15 cellular contexts compared by ENCODE assay signal in genomic region chr5:1500411-1501091, GRCh38. TPM values are rescaled to one million over a fixed set of nuclear protein-coding genes. Genes with fewer than 3 reads are reported as not detected.
A peak's percentile ranks its signal among the peaks of the same experiment; 100 is the strongest.
DNase-seq lines count a peak whose midpoint lies in the region; ATAC-seq and TF ChIP-seq lines count a peak whose summit lies in the region.
"Had no signal": no experiment of that assay in that cellular context is flagged by ENCODE, and none has a peak within 500 bp of the region (broad histone marks: within the 10 kb centered on the region; RNA-seq: fewer than 3 reads in every experiment).

No MANE protein-coding gene starts in this region.

- no peaks in the 10 kb centered on the region for H3K9me3 Mint-ChIP-seq in stimulated activated memory B cell treated with anti-CD40 and anti-IgM and Interleukin-4, amounts not matched to agents 10 μg/mL and 1 μg/mL and 100 μg/mL, for 72 hours
- H3K9me3 Mint-ChIP-seq: CD4-positive, CD25-positive, alpha-beta regulatory T cell; neural crest cell had no signal

- no peak for TF ChIP-seq POLR2A in esophagus muscularis mucosa (IDR thresholded peaks at IDR 0.05; ENCODE audit: low read depth)

- peak overlapping the region; percentile 97 for H3K27ac Mint-ChIP-seq in stimulated activated memory B cell treated with anti-CD40 and anti-IgM and Interleukin-4, amounts not matched to agents 10 μg/mL and 1 μg/mL and 100 μg/mL, for 72 hours
- H3K27ac Mint-ChIP-seq: CD4-positive, CD25-positive, alpha-beta regulatory T cell had no signal

- DNase-seq in MG63 (peak; percentile 96), esophagus muscularis mucosa (ENCODE audit: extremely low spot score) (no peak), lower lobe of right lung (peak; percentile 81), hepatocyte (ENCODE audit: low spot score) (no peak), BE2C (no peak)
- no peak for DNase-seq in stimulated activated CD4-positive, alpha-beta T cell treated with anti-CD3 and anti-CD28 coated beads, Interleukin-2, amount 100 ng/mL, for 48 hours
- DNase-seq: activated T-cell treated with anti-CD3 and anti-CD28 coated beads, Interleukin-2, amount 50 U/mL, for 1 hour; brain microvascular endothelial cell; CD4-positive, CD25-positive, alpha-beta regulatory T cell; stimulated activated naive CD4-positive, alpha-beta T cell treated with Interleukin-2 at 50 U/mL for 16 hours had no signal

- peaks cover 32% of the 10 kb centered on the region for H3K79me2 ChIP-seq in hepatocyte

- no peaks in the 10 kb centered on the region for H3K9me3 ChIP-seq in MG63
- H3K9me3 ChIP-seq in esophagus muscularis mucosa: no peaks in the 10 kb centered on the region
- H3K9me3 ChIP-seq in lower lobe of right lung: no peaks in the 10 kb centered on the region
- H3K9me3 ChIP-seq in hepatocyte (ENCODE audit: low read depth): no peaks in the 10 kb centered on the region
- H3K9me3 ChIP-seq in BE2C: no peaks in the 10 kb centered on the region

- intact Hi-C loops in esophagus muscularis mucosa (cut with DNase I) (no loop called here), lower lobe of right lung (cut with DNase I) (no loop called here)

- no peak overlapping the region for H2AFZ ChIP-seq in hepatocyte

- H3K9me2 ChIP-seq in hepatocyte (replicated peaks; ENCODE audit: insufficient read depth): no peaks in the 10 kb centered on the region

- peak overlapping the region; percentile 33 to 68 (median 54) for H3K27ac ChIP-seq in esophagus muscularis mucosa (replicated peaks in 1 of 4)
- H3K27ac ChIP-seq in lower lobe of right lung: no peak overlapping the region
- H3K27ac ChIP-seq in hepatocyte: no peak overlapping the region
- H3K27ac ChIP-seq: brain microvascular endothelial cell, epithelial cell of prostate had no signal

- H3K36me3 ChIP-seq in MG63: peaks cover 89% of the 10 kb centered on the region
- H3K36me3 ChIP-seq in esophagus muscularis mucosa: peaks cover 0 to 12% (median 5%) of the 10 kb centered on the region in 4 donors
- H3K36me3 ChIP-seq in lower lobe of right lung: peaks cover 39% of the 10 kb centered on the region
- no peaks in the 10 kb centered on the region for H3K36me3 ChIP-seq in hepatocyte (replicated peaks; ENCODE audit: insufficient read depth, low read depth)
- H3K36me3 ChIP-seq in BE2C: peaks cover 18% of the 10 kb centered on the region

- peaks cover 16 to 44% (median 39%) of the 10 kb centered on the region in 4 donors for H3K4me1 ChIP-seq in esophagus muscularis mucosa
- H3K4me1 ChIP-seq in lower lobe of right lung: peaks cover 73% of the 10 kb centered on the region
- no peaks in the 10 kb centered on the region for H3K4me1 ChIP-seq in hepatocyte (ENCODE audit: insufficient read depth)
- no peaks in the 10 kb centered on the region for H3K4me1 ChIP-seq in BE2C

- H3K4me1 Mint-ChIP-seq in stimulated activated memory B cell treated with anti-CD40 and anti-IgM and Interleukin-4, amounts not matched to agents 10 μg/mL and 1 μg/mL and 100 μg/mL, for 72 hours: peaks cover 93% of the 10 kb centered on the region

- H3K27me3 ChIP-seq in MG63 (no peaks in the 10 kb centered on the region), esophagus muscularis mucosa (no peaks in the 10 kb centered on the region), lower lobe of right lung (ENCODE audit: low read depth) (no peaks in the 10 kb centered on the region), hepatocyte (no peaks in the 10 kb centered on the region), BE2C (no peaks in the 10 kb centered on the region)
- H3K27me3 ChIP-seq: brain microvascular endothelial cell had no signal

- TF ChIP-seq EP300 in esophagus muscularis mucosa (IDR thresholded peaks at IDR 0.05): no peak

- H3K4me3 ChIP-seq in MG63: no peak overlapping the region
- H3K4me3 ChIP-seq in esophagus muscularis mucosa: no peak overlapping the region
- H3K4me3 ChIP-seq in lower lobe of right lung: no peak overlapping the region
- no peak overlapping the region for H3K4me3 ChIP-seq in hepatocyte
- no peak overlapping the region for H3K4me3 ChIP-seq in BE2C (ENCODE audit: low read depth, low read length)

- ATAC-seq in lower lobe of right lung: peak; percentile 43 to 76
- no peak for ATAC-seq in stimulated activated memory B cell treated with anti-CD40 and anti-IgM and Interleukin-4, amounts not matched to agents 10 μg/mL and 1 μg/mL and 100 μg/mL, for 72 hours
- no peak for ATAC-seq in GM19328 (IDR thresholded peaks at IDR 0.05; ENCODE audit: unreplicated experiment)

- H3K4me2 ChIP-seq in hepatocyte: no peak overlapping the region

- no peak overlapping the region for H3K4me3 Mint-ChIP-seq in stimulated activated memory B cell treated with anti-CD40 and anti-IgM and Interleukin-4, amounts not matched to agents 10 μg/mL and 1 μg/mL and 100 μg/mL, for 72 hours
- H3K4me3 Mint-ChIP-seq: neural crest cell had no signal

- H3K27me3 Mint-ChIP-seq in stimulated activated memory B cell treated with anti-CD40 and anti-IgM and Interleukin-4, amounts not matched to agents 10 μg/mL and 1 μg/mL and 100 μg/mL, for 72 hours: no peaks in the 10 kb centered on the region
- H3K27me3 Mint-ChIP-seq: CD4-positive, CD25-positive, alpha-beta regulatory T cell had no signal

- peaks cover 31% of the 10 kb centered on the region for H3K36me3 Mint-ChIP-seq in stimulated activated memory B cell treated with anti-CD40 and anti-IgM and Interleukin-4, amounts not matched to agents 10 μg/mL and 1 μg/mL and 100 μg/mL, for 72 hours

- TF ChIP-seq CTCF in esophagus muscularis mucosa (IDR thresholded peaks at IDR 0.05): no peak
- no peak for TF ChIP-seq CTCF in lower lobe of right lung (IDR thresholded peaks at IDR 0.05)
- no peak for TF ChIP-seq CTCF in hepatocyte (IDR thresholded peaks at IDR 0.05; ENCODE audit: poor library complexity)
- no peak for TF ChIP-seq CTCF in BE2C (IDR thresholded peaks at IDR 0.05; ENCODE audit: low read depth, low read length)

- H4K20me1 ChIP-seq in hepatocyte (ENCODE audit: insufficient read depth, poor library complexity, severe bottlenecking): peaks cover 37% of the 10 kb centered on the region

- WGBS in esophagus muscularis mucosa: 43% methylated on average over 15 of the region's 16 CpGs
- 81% methylated on average over 16 of the region's 16 CpGs for WGBS in hepatocyte (ENCODE audit: low lambda C conversion rate, missing lambda C conversion rate)

RNA-seq across cellular contexts. Expression of gene LPCAT1, which starts 23.2 kb away (rescaled TPM):
- 130 and 166 TPM in 2 replicates for total RNA-seq in MG63 (2014; rRNA removed; shearing (Covaris generic); ENCODE audit: low replicate concordance)
- 10 to 100 TPM; 22.5 to 51.7 (median 35.0) TPM for total RNA-seq in esophagus muscularis mucosa
- 475 TPM for total RNA-seq in lower lobe of right lung
- total RNA-seq in hepatocyte: 44.1 and 46.7 TPM in 2 replicates
- 56.0 and 75.7 TPM in 2 replicates for polyA plus RNA-seq in hepatocyte
- polyA plus RNA-seq in BE2C (2012; ENCODE audit: insufficient read depth, insufficient read length, low read depth): 28.2 TPM

RNA-seq across cellular contexts. Expression of gene SLC6A3, which starts 55.3 kb away (rescaled TPM):
- not detected in 2 replicates for total RNA-seq in MG63 (2014; rRNA removed; shearing (Covaris generic); ENCODE audit: low replicate concordance)
- under 1 TPM in 1 of 4 donors, not detected in 3; 0.06 TPM for total RNA-seq in esophagus muscularis mucosa
- 0.12 TPM for total RNA-seq in lower lobe of right lung
- total RNA-seq in hepatocyte: not detected in 2 replicates
- polyA plus RNA-seq in hepatocyte: 1.2 TPM in 1 of 2 replicates, not detected in the other
- 1.2 TPM for polyA plus RNA-seq in BE2C (2012; ENCODE audit: insufficient read depth, insufficient read length, low read depth)
- total RNA-seq: CD4-positive, CD25-positive, alpha-beta regulatory T cell; NCI-H460 had no signal

Comparison
In these comparisons a context has a peak if more than half of its experiments do, and no peak if none do; other contexts are left out.
1. DNase-seq: peak in MG63 (single experiment) and lower lobe of right lung (single experiment); none in esophagus muscularis mucosa (single experiment), hepatocyte (single experiment), stimulated activated CD4-positive, alpha-beta T cell treated with anti-CD3 and anti-CD28 coated beads, Interleukin-2, amount 100 ng/mL, for 48 hours (0 of 2) and BE2C (single experiment).
2. H3K27ac ChIP-seq: peak in esophagus muscularis mucosa (4 of 4); none in lower lobe of right lung (single experiment) and hepatocyte (single experiment).
3. ATAC-seq: peak in lower lobe of right lung (2 of 2); none in stimulated activated memory B cell treated with anti-CD40 and anti-IgM and Interleukin-4, amounts not matched to agents 10 μg/mL and 1 μg/mL and 100 μg/mL, for 72 hours (single experiment) and GM19328 (single experiment).